Comparison of ENCODE assay signal across 8 cellular contexts in genomic region chr17:8176998-8177731, GRCh38. TPM values are rescaled to one million over a fixed set of nuclear protein-coding genes. Genes with fewer than 3 reads are reported as not detected.
DNase-seq lines count a peak whose midpoint lies in the region; ATAC-seq, FAIRE-seq and TF ChIP-seq lines count a peak whose summit lies in the region.

No MANE protein-coding gene starts in this region.

- H3K9me3 ChIP-seq in A549 (no peaks in the 10 kb centered on the region), HUES48 (ENCODE audit: control insufficient read depth, insufficient read depth, low read length) (no peaks in the 10 kb centered on the region), mammary epithelial cell (replicated peaks; ENCODE audit: insufficient read depth, low read length) (no peaks in the 10 kb centered on the region), mucosa of rectum (ENCODE audit: control insufficient read depth in 2 of 2, low read length in 2 of 2) (no peaks in the 10 kb centered on the region)

- DNase-seq in A549 (ENCODE audit: low read depth in 1 of 2, low spot score in 1 of 2) = no peak
- no peak for DNase-seq in mammary epithelial cell
- DNase-seq in NCI-H2107 treated with DMSO at 0.1 percent for 48 hours (lab: John Stamatoyannopoulos, UW; ENCODE audit: unreplicated experiment) = no peak

- ATAC-seq in A549 = no peak; a peak in 1 of 6 replicates
- no peak for ATAC-seq in HG03457 (IDR thresholded peaks at IDR 0.05; ENCODE audit: unreplicated experiment)
- ATAC-seq in GM21786 (IDR thresholded peaks at IDR 0.05; ENCODE audit: unreplicated experiment) = no peak
- no peak for ATAC-seq in HG03565 (IDR thresholded peaks at IDR 0.05; ENCODE audit: unreplicated experiment)

- H3K4me3 ChIP-seq in A549 (peak overlapping the region; percentile 55), HUES48 (ENCODE audit: low read depth, low read length) (peak overlapping the region; percentile 86), mammary epithelial cell (replicated peaks in 1 of 3; ENCODE audit: insufficient read depth in 1 of 3, low read depth in 2 of 3, low read length in 3 of 3) (peak overlapping the region in 1 of 3 experiments; percentile 82), mucosa of rectum (ENCODE audit: low read length in 2 of 2) (peak overlapping the region; percentile 83)

- H3K79me2 ChIP-seq in mammary epithelial cell (ENCODE audit: insufficient read depth, low read length) = peaks cover 18% of the 10 kb centered on the region

- TF ChIP-seq CTCF in A549 (IDR thresholded peaks at IDR 0.05) = no peak
- no peak for TF ChIP-seq CTCF in mammary epithelial cell (conservative IDR thresholded peaks at IDR 0.05 in 1 of 2, IDR thresholded peaks at IDR 0.05 in 1 of 2; ENCODE audit: extremely low read depth in 1 of 2, insufficient read depth in 1 of 2, low read depth in 1 of 2, low read length in 2 of 2)

- WGBS in A549 (ENCODE audit: missing lambda C conversion rate) = 63% methylated on average over 19 of the region's 19 CpGs
- 79% methylated on average over 15 of the region's 19 CpGs for WGBS in mammary epithelial cell (ENCODE audit: low coverage, missing lambda C conversion rate)

- H3K27me3 ChIP-seq in HUES48 (ENCODE audit: control insufficient read depth, insufficient read depth, low read length) (no peaks in the 10 kb centered on the region), mammary epithelial cell (ENCODE audit: insufficient read depth, low read length) (no peaks in the 10 kb centered on the region), mucosa of rectum (ENCODE audit: control insufficient read depth in 2 of 2, insufficient read depth in 2 of 2, low read length in 2 of 2) (no peaks in the 10 kb centered on the region)

- H3K27ac ChIP-seq in A549 (peak overlapping the region; percentile 91 to 95), HUES48 (ENCODE audit: low read depth, low read length) (peak overlapping the region; percentile 67), mammary epithelial cell (ENCODE audit: insufficient read depth, low read depth, low read length) (no peak overlapping the region), mucosa of rectum (ENCODE audit: low read depth in 2 of 2, low read length in 2 of 2) (peak overlapping the region; percentile 65 to 88)

- no peak for TF ChIP-seq EP300 in A549 (IDR thresholded peaks at IDR 0.05)

- dilution Hi-C loops in mammary epithelial cell (cut with HindIII; ENCODE audit: low sequenced_read_pairs) = no loop called here

- peak overlapping the region; percentile 92 for H2AFZ ChIP-seq in mammary epithelial cell (ENCODE audit: low read depth, low read length)

- no peak for TF ChIP-seq POLR2A in A549 (IDR thresholded peaks at IDR 0.05; ENCODE audit: low read length)

- H3K4me1 ChIP-seq in A549 (peaks cover 34% of the 10 kb centered on the region), HUES48 (ENCODE audit: control insufficient read depth, insufficient read depth, low read length) (peaks cover 20% of the 10 kb centered on the region), mammary epithelial cell (ENCODE audit: insufficient read depth, low read length) (peaks cover 25% of the 10 kb centered on the region), mucosa of rectum (ENCODE audit: control insufficient read depth in 2 of 2, insufficient read depth in 2 of 2, low read length in 2 of 2) (peaks cover 21 to 25% of the 10 kb centered on the region in 2 donors)

- in situ Hi-C loops in mammary epithelial cell (cut with MboI; ENCODE audit: low sequenced_read_pairs in 2 of 2) = no loop called here

- POLR2A ChIA-PET in A549 (lab: Yijun Ruan, JAX) = interaction anchor here (0.6 to 1.6 kb wide), 8 partner anchors 9 to 58 kb away, joined by 3 to 8 read pairs (median 5); partner anchors contain the start of gene BORCS6

- peak overlapping the region; percentile 98 for H3K4me2 ChIP-seq in A549
- H3K4me2 ChIP-seq in mammary epithelial cell (ENCODE audit: insufficient read depth, low read depth, low read length) = peak overlapping the region; percentile 96

- no peaks in the 10 kb centered on the region for H4K20me1 ChIP-seq in mammary epithelial cell (ENCODE audit: insufficient read depth, low read length)

- BruUV-seq in mammary epithelial cell (replicated peaks; lab: Mats Ljungman, UMichigan) = no TSS peak

- H3K9ac ChIP-seq in HUES48 (ENCODE audit: low read depth, low read length) = peak overlapping the region; percentile 68
- peak overlapping the region; percentile 87 for H3K9ac ChIP-seq in mammary epithelial cell (ENCODE audit: insufficient read depth, low read length)
- peak overlapping the region; percentile 73 to 88 for H3K9ac ChIP-seq in mucosa of rectum (ENCODE audit: low read depth in 1 of 2, low read length in 2 of 2)

- TF ChIP-seq RAD21 in A549 (conservative IDR thresholded peaks at IDR 0.05 in 1 of 2, IDR thresholded peaks at IDR 0.05 in 1 of 2) = no peak

- no peak for FAIRE-seq in A549 (lab: Jason Lieb, UNC)

- intact Hi-C loops in mammary epithelial cell (cut with micrococcal nuclease) = loop anchor here (1.0 kb wide), 1 partner anchor 45 kb away; no protein-coding TSS in a partner anchor

- CTCF ChIA-PET in A549 (lab: Yijun Ruan, JAX) (interaction anchor here (0.6 to 2.0 kb wide), 8 partner anchors 9 to 560 kb away, joined by 3 to 14 read pairs (median 3); no protein-coding TSS in a partner anchor), mammary epithelial cell (lab: Charles Lee; ENCODE audit: low non-redundant PET) (no interaction called here)

- H3K36me3 ChIP-seq in HUES48 (ENCODE audit: control insufficient read depth, insufficient read depth, low read length) (no peaks in the 10 kb centered on the region), mammary epithelial cell (ENCODE audit: insufficient read depth, low read length) (no peaks in the 10 kb centered on the region), mucosa of rectum (ENCODE audit: control insufficient read depth in 2 of 2, insufficient read depth in 2 of 2, low read length in 2 of 2) (no peaks in the 10 kb centered on the region)

TF ChIP-seq in A549, 52 proteins besides CTCF, POLR2A, EP300 and RAD21:
- no peak for TF ChIP-seq CBX8 (IDR thresholded peaks at IDR 0.05)
- peak; percentile 39 for TF ChIP-seq MAFK (IDR thresholded peaks at IDR 0.05; ENCODE audit: partially characterized antibody)

RNA-seq across cellular contexts. Expression of gene TMEM107, which starts 1.0 kb away (rescaled TPM):
- polyA plus RNA-seq in A549 (2011; rRNA removed) (21.8 and 22.8 TPM in 2 replicates), A549 (2017; fragmentation: RNase III; extraction: RNeasy Plus Mini Kit Qiagen cat#74134 plus additional on column Dnase treatment) (16.0 to 19.2 TPM (median 17.0 TPM) in 3 replicates), mammary epithelial cell (32.2 TPM)
- polyA plus RNA-seq in A549 (2012; cell fraction: cytosol; rRNA removed) = 27.0 and 28.5 TPM in 2 replicates
- polyA plus RNA-seq in A549 (2012; cell fraction: nucleus; rRNA removed) = 17.3 and 18.3 TPM in 2 replicates
- polyA minus RNA-seq in A549 (2011; rRNA and poly(A)+ RNA removed) = 94.8 and 135 TPM in 2 replicates
- 10 to 100 TPM; 23.8 to 24.0 TPM for total RNA-seq in mammary epithelial cell
- 50.2 TPM for polyA minus RNA-seq in mammary epithelial cell

RNA-seq across cellular contexts. Expression of gene BORCS6, which starts 12.8 kb away (rescaled TPM):
- polyA plus RNA-seq in A549 (2011; rRNA removed) (3.0 and 3.3 TPM in 2 replicates), A549 (2017; fragmentation: RNase III; extraction: RNeasy Plus Mini Kit Qiagen cat#74134 plus additional on column Dnase treatment) (4.1 to 6.6 TPM (median 6.1 TPM) in 3 replicates), mammary epithelial cell (6.5 TPM)
- polyA plus RNA-seq in A549 (2012; cell fraction: cytosol; rRNA removed) = 4.7 and 6.0 TPM in 2 replicates
- polyA plus RNA-seq in A549 (2012; cell fraction: nucleus; rRNA removed) = 5.1 and 6.7 TPM in 2 replicates
- polyA minus RNA-seq in A549 (2011; rRNA and poly(A)+ RNA removed) = 3.4 and 3.8 TPM in 2 replicates
- 1 to 10 TPM; 4.9 to 8.8 TPM for total RNA-seq in mammary epithelial cell
- polyA minus RNA-seq in mammary epithelial cell = 3.9 TPM

RNA-seq across cellular contexts. Expression of gene VAMP2, which starts 14.4 kb away (rescaled TPM):
- 21.7 and 24.7 TPM in 2 replicates for polyA plus RNA-seq in A549 (2011; rRNA removed)
- polyA plus RNA-seq in A549 (2012; cell fraction: cytosol; rRNA removed) = 20.5 and 26.1 TPM in 2 replicates
- 23.5 and 36.3 TPM in 2 replicates for polyA plus RNA-seq in A549 (2012; cell fraction: nucleus; rRNA removed)
- 19.2 to 23.3 TPM (median 19.3 TPM) in 3 replicates for polyA plus RNA-seq in A549 (2017; fragmentation: RNase III; extraction: RNeasy Plus Mini Kit Qiagen cat#74134 plus additional on column Dnase treatment)
- polyA minus RNA-seq in A549 (2011; rRNA and poly(A)+ RNA removed) = 8.5 and 9.5 TPM in 2 replicates
- 10 to 100 TPM in 1 of 2 donors, 1 to 10 TPM in 1; 9.2 to 30.8 TPM for total RNA-seq in mammary epithelial cell
- polyA plus RNA-seq in mammary epithelial cell = 7.2 TPM
- polyA minus RNA-seq in mammary epithelial cell = 18.0 TPM

RNA-seq across cellular contexts. Expression of gene PER1, which starts 25.0 kb away (rescaled TPM):
- 5.5 and 5.6 TPM in 2 replicates for polyA plus RNA-seq in A549 (2011; rRNA removed)
- 7.4 and 10.9 TPM in 2 replicates for polyA plus RNA-seq in A549 (2012; cell fraction: cytosol; rRNA removed)
- polyA plus RNA-seq in A549 (2012; cell fraction: nucleus; rRNA removed) = 53.8 and 57.6 TPM in 2 replicates
- polyA plus RNA-seq in A549 (2017; fragmentation: RNase III; extraction: RNeasy Plus Mini Kit Qiagen cat#74134 plus additional on column Dnase treatment) = 6.8 to 8.7 TPM (median 8.4 TPM) in 3 replicates
- 13.7 and 34.7 TPM in 2 replicates for polyA minus RNA-seq in A549 (2011; rRNA and poly(A)+ RNA removed)
- 10 to 100 TPM; 26.8 to 97.9 TPM for total RNA-seq in mammary epithelial cell
- 16.8 TPM for polyA plus RNA-seq in mammary epithelial cell
- polyA minus RNA-seq in mammary epithelial cell = 96.6 TPM

RNA-seq across cellular contexts. Expression of gene AURKB, which starts 33.2 kb away (rescaled TPM):
- 51.0 and 59.5 TPM in 2 replicates for polyA plus RNA-seq in A549 (2011; rRNA removed)
- 161 and 188 TPM in 2 replicates for polyA plus RNA-seq in A549 (2012; cell fraction: cytosol; rRNA removed)
- polyA plus RNA-seq in A549 (2012; cell fraction: nucleus; rRNA removed) = 627 and 727 TPM in 2 replicates
- polyA plus RNA-seq in A549 (2017; fragmentation: RNase III; extraction: RNeasy Plus Mini Kit Qiagen cat#74134 plus additional on column Dnase treatment) = 124 to 137 TPM (median 130 TPM) in 3 replicates
- polyA minus RNA-seq in A549 (2011; rRNA and poly(A)+ RNA removed) = 58.8 and 80.3 TPM in 2 replicates
- 10 to 100 TPM in 1 of 2 donors, 1 to 10 TPM in 1; 1.8 to 59.3 TPM for total RNA-seq in mammary epithelial cell
- 62.1 TPM for polyA plus RNA-seq in mammary epithelial cell
- 99.5 TPM for polyA minus RNA-seq in mammary epithelial cell
